ENCODE assay signal across 26 cellular contexts in the genomic region with DNA sequence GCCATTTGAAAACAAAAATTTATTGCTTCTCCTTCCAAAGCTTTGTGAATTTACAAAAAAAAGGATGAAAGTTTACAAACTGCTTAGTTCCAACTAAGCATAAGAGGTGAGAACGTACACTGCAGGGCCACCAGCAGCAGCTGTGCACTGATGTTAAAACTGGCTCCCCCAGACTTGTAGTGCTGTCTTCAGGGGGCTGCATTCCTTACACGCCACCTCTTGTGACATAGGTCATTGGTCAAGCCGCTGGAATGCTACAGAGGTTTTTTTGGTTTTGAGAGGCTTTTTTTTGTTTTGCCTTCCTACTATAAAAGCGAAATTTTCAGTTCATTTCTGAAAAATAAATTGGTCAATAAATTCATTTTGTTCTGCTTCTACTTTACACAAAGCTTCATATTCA. TPM values are rescaled to one million over a fixed set of nuclear protein-coding genes. Genes with fewer than 3 reads are reported as not detected.
DNase-seq lines count a peak whose midpoint lies in the region; FAIRE-seq and TF ChIP-seq lines count a peak whose summit lies in the region.
"Had no signal": no experiment of that assay in that cellular context is flagged by ENCODE, and none has a peak within 500 bp of the region (broad histone marks: within the 10 kb centered on the region; RNA-seq: fewer than 3 reads in every experiment).

No MANE protein-coding gene starts in this region.

- H3K27ac ChIP-seq in HUES64 (ENCODE audit: low read depth, low read length) (peak overlapping the region; percentile 30; the same call in 1 of the 2 replicates), H1 (ENCODE audit: low read depth, low read length) (no peak overlapping the region)
- H3K27ac ChIP-seq: adrenal gland, suprapubic skin had no signal

- H2BK15ac ChIP-seq in H1 (ENCODE audit: low read length) = no peak overlapping the region

- no peak overlapping the region for H3K9ac ChIP-seq in HUES64 (ENCODE audit: low read depth, low read length)
- H3K9ac ChIP-seq in H1 (replicated peaks in 1 of 4; ENCODE audit: extremely low read depth in 1 of 4, low read depth in 3 of 4, low read length in 3 of 4) = no peak overlapping the region

- TF ChIP-seq RAD21 in H1 (IDR thresholded peaks at IDR 0.05 in 1 of 2, conservative IDR thresholded peaks at IDR 0.05 in 1 of 2; ENCODE audit: low read depth in 2 of 2, low read length in 2 of 2) = no peak

- no peak overlapping the region for H3K23ac ChIP-seq in H1 (ENCODE audit: insufficient read length)

- H3K18ac ChIP-seq in H1 (ENCODE audit: extremely low read depth, low read length) = no peak overlapping the region

- peaks cover 7 to 35% of the 10 kb centered on the region in 2 experiments; a peak in 3 of 4 replicates for H3K79me2 ChIP-seq in H1 (ENCODE audit: control insufficient read depth in 1 of 2, insufficient read depth in 2 of 2, low read length in 2 of 2)

- TF ChIP-seq CTCF in H1 (IDR thresholded peaks at IDR 0.05; ENCODE audit: control extremely low read depth in 1 of 3, insufficient read depth in 1 of 3, low read depth in 1 of 3, low read length in 3 of 3) = no peak

- H3K23me2 ChIP-seq in H1 (ENCODE audit: low read depth, low read length) = no peaks in the 10 kb centered on the region

- 0 out of 2 replicates have a peak, but pooled peaks cover 5% of the 10 kb centered on the region for H3K79me1 ChIP-seq in H1 (ENCODE audit: low read depth, low read length)

- H3K4ac ChIP-seq in H1 (replicated peaks; ENCODE audit: insufficient read length, low read depth, low read length) = no peak overlapping the region

- no peak overlapping the region for H3K4me2 ChIP-seq in H1 (ENCODE audit: insufficient read depth in 1 of 2, low read depth in 2 of 2, low read length in 2 of 2)

- H3K9me3 ChIP-seq in HUES64 (ENCODE audit: insufficient read depth, low read depth, low read length) (no peaks in the 10 kb centered on the region), H1 (ENCODE audit: insufficient read depth in 2 of 2, low read depth in 1 of 2, low read length in 1 of 2) (no peaks in the 10 kb centered on the region)
- H3K9me3 ChIP-seq: adrenal gland, MG63, suprapubic skin had no signal

- no peak overlapping the region for H4K91ac ChIP-seq in H1 (replicated peaks; ENCODE audit: insufficient read length, low read length)

- H3K27me3 ChIP-seq in HUES64 (ENCODE audit: insufficient read depth, low read length) (no peaks in the 10 kb centered on the region), H1 (replicated peaks in 1 of 4; ENCODE audit: control insufficient read depth in 3 of 4, extremely low read depth in 1 of 4, insufficient read depth in 3 of 4, low read length in 3 of 4) (no peaks in the 10 kb centered on the region)
- H3K27me3 ChIP-seq: adrenal gland, MG63, suprapubic skin had no signal

- no peak overlapping the region for H2BK20ac ChIP-seq in H1 (ENCODE audit: low read length)

- WGBS in HUES64 = 77% methylated on average over 3 of the region's 4 CpGs
- WGBS in H1 (ENCODE audit: extremely low coverage in 1 of 2, insufficient coverage in 1 of 2, insufficient read length in 1 of 2, insufficient replicate concordance in 2 of 2, low coverage in 1 of 2, low lambda C conversion rate in 2 of 2, missing lambda C conversion rate in 1 of 2), 2 experiments = 92% methylated on average over 4 of the region's 4 CpGs; no CpG with 5 or more reads in 1 of the 2 experiments

- no peak overlapping the region for H2BK5ac ChIP-seq in H1 (ENCODE audit: low read depth, low read length)

- peaks cover 10 to 15% of the 10 kb centered on the region in 2 experiments for H4K20me1 ChIP-seq in H1 (replicated peaks in 1 of 2; ENCODE audit: control insufficient read depth in 1 of 2, insufficient read depth in 2 of 2, low read length in 2 of 2)

- intact Hi-C loops in posterior vena cava (cut with DNase I) = no loop called here

- no peak overlapping the region for H3K4me3 ChIP-seq in HUES64 (ENCODE audit: low read length)
- no peak overlapping the region for H3K4me3 ChIP-seq in H1 (ENCODE audit: extremely low read depth in 1 of 4, insufficient read depth in 2 of 4, low read depth in 3 of 4, low read length in 4 of 4)
- H3K4me3 ChIP-seq: adrenal gland, lung, MG63, suprapubic skin had no signal

- H2AK5ac ChIP-seq in H1 (ENCODE audit: low read depth, low read length) = no peak overlapping the region

- no peak for TF ChIP-seq EP300 in H1 (IDR thresholded peaks at IDR 0.05; ENCODE audit: borderline replicate concordance in 1 of 2, low read depth in 2 of 2, low read length in 2 of 2)

- no peak overlapping the region for H4K5ac ChIP-seq in H1 (ENCODE audit: insufficient read length, low read depth, low read length)

- H2AFZ ChIP-seq in H1 (ENCODE audit: low read length) = no peak overlapping the region

- H3K36me3 ChIP-seq in HUES64 (ENCODE audit: insufficient read depth, low read length) (peaks cover 53% of the 10 kb centered on the region), H1 (ENCODE audit: control insufficient read depth in 2 of 4, insufficient read depth in 4 of 4, low read length in 3 of 4) (peaks cover 10 to 41% (median 32%) of the 10 kb centered on the region in 4 experiments)

- FAIRE-seq in H1 (lab: Jason Lieb, UNC) = no peak
- FAIRE-seq: bronchial epithelial cell, GM12891, keratinocyte had no signal

- DNase-seq in D341Med (ENCODE audit: low spot score) = peak; percentile 11
- DNase-seq in H1 (ENCODE audit: low read depth in 1 of 2, low spot score in 2 of 2) = no peak
- DNase-seq in posterior vena cava (ENCODE audit: low spot score) = peak; percentile 17
- DNase-seq in C1 segment of cervical spinal cord (lab: John Stamatoyannopoulos, UW) = no peak
- DNase-seq in NCI-H345 (lab: John Stamatoyannopoulos, UW) = no peak
- no peak for DNase-seq in activated CD4-positive, alpha-beta T cell treated with anti-CD3 and anti-CD28 coated beads, Interleukin-2, amount 50 U/mL, for 1 hour
- DNase-seq: activated CD4-positive, CD25-positive, alpha-beta regulatory T cell treated with anti-CD3 and anti-CD28 coated beads, Interleukin-2, amount 50 U/mL, for 72 hours; activated gamma-delta T cell; CD4-positive, alpha-beta T cell; dermis blood vessel endothelial cell; DMS53; foreskin melanocyte; H7; hypothalamus; MG63; NCI-H1436 treated with DMSO at 0.1 percent for 48 hours; NCI-H526; right cardiac atrium had no signal

- CTCF ChIA-PET in H1 (lab: Charles Lee; ENCODE audit: partially characterized antibody) = interaction anchor here (1.3 kb wide), 1 partner anchor 38 kb away, joined by 3 read pairs; no protein-coding TSS in a partner anchor

- H3K4me1 ChIP-seq in HUES64 (ENCODE audit: insufficient read depth, low read length) (peaks cover 7% of the 10 kb centered on the region; the same call in 1 of the 2 replicates), H1 (replicated peaks in 1 of 4; ENCODE audit: control insufficient read depth in 3 of 4, insufficient read depth in 4 of 4, low read length in 3 of 4) (peaks cover 0 to 3% (median 0%) of the 10 kb centered on the region in 4 experiments; a peak in 1 of 7 replicates)

- H4K8ac ChIP-seq in H1 (ENCODE audit: extremely low read depth, insufficient read depth, low read length) = no peak overlapping the region

- H2BK120ac ChIP-seq in H1 (replicated peaks; ENCODE audit: low read depth, low read length) = no peak overlapping the region

- no peak overlapping the region for H2BK12ac ChIP-seq in H1 (ENCODE audit: low read depth, low read length)

- H3K56ac ChIP-seq in H1 (replicated peaks; ENCODE audit: insufficient read length, low read depth, low read length) = no peak overlapping the region

- TF ChIP-seq POLR2A in H1 (IDR thresholded peaks at IDR 0.05; ENCODE audit: control extremely low read depth in 1 of 2, low read depth in 2 of 2, low read length in 2 of 2) = peak; percentile 0 to 4; a peak in 1 of 3 replicates

- H3K14ac ChIP-seq in H1 (ENCODE audit: insufficient read length) = no peak overlapping the region

- POLR2A ChIA-PET in H1 (lab: Charles Lee; ENCODE audit: partially characterized antibody) = interaction anchor here (1.0 to 1.9 kb wide), 3 partner anchors 9 to 76 kb away, joined by 3 to 11 read pairs (median 5); a partner anchor contains a TSS

RNA-seq across cellular contexts. Expression of a gene that starts 6.9 kb away (rescaled TPM):
- polyA plus RNA-seq in HUES64 (2013, experiment 1 of 2) = 18.5 TPM
- polyA plus RNA-seq in HUES64 (2013, experiment 2 of 2) = 20.2 TPM
- 19.3 and 21.0 TPM in 2 replicates for total RNA-seq in H1 (2021; fragmentation: NEBNext Ultra II Directional; extraction: Animal tissue kit (Norgen Biotek cat#: 25700))
- 9.0 and 11.7 TPM in 2 replicates for polyA plus RNA-seq in H1 (2011; rRNA removed)
- polyA plus RNA-seq in H1 (2011; cell fraction: cytosol; rRNA removed) = 17.1 TPM
- polyA plus RNA-seq in H1 (2011; cell fraction: nucleus; rRNA removed) = 14.9 TPM
- polyA plus RNA-seq in H1 (2012, experiment 1 of 2) = 18.4 to 27.3 TPM (median 19.8 TPM) in 4 replicates
- 12.6 TPM for polyA plus RNA-seq in H1 (2012, experiment 2 of 2)
- polyA plus RNA-seq in H1 (2013, experiment 1 of 2) = 16.7 TPM
- polyA plus RNA-seq in H1 (2013, experiment 2 of 2) = 17.0 TPM
- 7.5 and 12.2 TPM in 2 replicates for polyA minus RNA-seq in H1 (2011; rRNA and poly(A)+ RNA removed)
- polyA minus RNA-seq in H1 (2011; cell fraction: cytosol; rRNA and poly(A)+ RNA removed) = 6.0 TPM
- polyA minus RNA-seq in H1 (2011; cell fraction: nucleus; rRNA and poly(A)+ RNA removed) = 8.3 TPM
- total RNA-seq in posterior vena cava = 10 to 100 TPM; 28.3 to 34.9 TPM

RNA-seq across cellular contexts. Expression of a gene that starts 7.2 kb away (rescaled TPM):
- polyA plus RNA-seq in HUES64 (2013, experiment 1 of 2) = 9.3 TPM
- 12.1 TPM for polyA plus RNA-seq in HUES64 (2013, experiment 2 of 2)
- 19.5 and 22.8 TPM in 2 replicates for total RNA-seq in H1 (2021; fragmentation: NEBNext Ultra II Directional; extraction: Animal tissue kit (Norgen Biotek cat#: 25700))
- polyA plus RNA-seq in H1 (2011; rRNA removed) = 16.9 and 19.9 TPM in 2 replicates
- polyA plus RNA-seq in H1 (2011; cell fraction: cytosol; rRNA removed) = 12.2 TPM
- 34.8 TPM for polyA plus RNA-seq in H1 (2011; cell fraction: nucleus; rRNA removed)
- 10.7 to 11.7 TPM (median 11.0 TPM) in 4 replicates for polyA plus RNA-seq in H1 (2012, experiment 1 of 2)
- polyA plus RNA-seq in H1 (2012, experiment 2 of 2) = 8.7 TPM
- polyA plus RNA-seq in H1 (2013, experiment 1 of 2) = 10.8 TPM
- 10.3 TPM for polyA plus RNA-seq in H1 (2013, experiment 2 of 2)
- polyA minus RNA-seq in H1 (2011; rRNA and poly(A)+ RNA removed) = 20.2 and 20.8 TPM in 2 replicates
- polyA minus RNA-seq in H1 (2011; cell fraction: cytosol; rRNA and poly(A)+ RNA removed) = 21.7 TPM
- 14.0 TPM for polyA minus RNA-seq in H1 (2011; cell fraction: nucleus; rRNA and poly(A)+ RNA removed)
- 10 to 100 TPM; 39.7 to 45.9 TPM for total RNA-seq in posterior vena cava

RNA-seq across cellular contexts. Expression of a gene that starts 9.3 kb away (rescaled TPM):
- 115 TPM for polyA plus RNA-seq in HUES64 (2013, experiment 1 of 2)
- 122 TPM for polyA plus RNA-seq in HUES64 (2013, experiment 2 of 2)
- total RNA-seq in H1 (2021; fragmentation: NEBNext Ultra II Directional; extraction: Animal tissue kit (Norgen Biotek cat#: 25700)) = 130 and 136 TPM in 2 replicates
- 70.0 and 126 TPM in 2 replicates for polyA plus RNA-seq in H1 (2011; rRNA removed)
- 74.6 TPM for polyA plus RNA-seq in H1 (2011; cell fraction: cytosol; rRNA removed)
- 61.1 TPM for polyA plus RNA-seq in H1 (2011; cell fraction: nucleus; rRNA removed)
- 77.6 to 145 TPM (median 95.7 TPM) in 4 replicates for polyA plus RNA-seq in H1 (2012, experiment 1 of 2)
- polyA plus RNA-seq in H1 (2012, experiment 2 of 2) = 32.8 TPM
- polyA plus RNA-seq in H1 (2013, experiment 1 of 2) = 636 TPM
- polyA plus RNA-seq in H1 (2013, experiment 2 of 2) = 785 TPM
- 125 and 167 TPM in 2 replicates for polyA minus RNA-seq in H1 (2011; rRNA and poly(A)+ RNA removed)
- 68.6 TPM for polyA minus RNA-seq in H1 (2011; cell fraction: cytosol; rRNA and poly(A)+ RNA removed)
- polyA minus RNA-seq in H1 (2011; cell fraction: nucleus; rRNA and poly(A)+ RNA removed) = 48.6 TPM
- 1 to 10 TPM; 2.7 to 4.3 TPM for total RNA-seq in posterior vena cava

RNA-seq across cellular contexts. Expression of a gene that starts 29.0 kb away (rescaled TPM):
- polyA plus RNA-seq in HUES64 (2013, experiment 1 of 2) = 54.3 TPM
- polyA plus RNA-seq in HUES64 (2013, experiment 2 of 2) = 51.4 TPM
- total RNA-seq in H1 (2021; fragmentation: NEBNext Ultra II Directional; extraction: Animal tissue kit (Norgen Biotek cat#: 25700)) = 74.0 and 75.3 TPM in 2 replicates
- 76.1 and 92.3 TPM in 2 replicates for polyA plus RNA-seq in H1 (2011; rRNA removed)
- 73.8 TPM for polyA plus RNA-seq in H1 (2011; cell fraction: cytosol; rRNA removed)
- polyA plus RNA-seq in H1 (2011; cell fraction: nucleus; rRNA removed) = 73.2 TPM
- polyA plus RNA-seq in H1 (2012, experiment 1 of 2) = 70.2 to 81.0 TPM (median 78.6 TPM) in 4 replicates
- 90.8 TPM for polyA plus RNA-seq in H1 (2012, experiment 2 of 2)
- 54.0 TPM for polyA plus RNA-seq in H1 (2013, experiment 1 of 2)
- 54.4 TPM for polyA plus RNA-seq in H1 (2013, experiment 2 of 2)
- 64.2 and 65.9 TPM in 2 replicates for polyA minus RNA-seq in H1 (2011; rRNA and poly(A)+ RNA removed)
- 35.7 TPM for polyA minus RNA-seq in H1 (2011; cell fraction: cytosol; rRNA and poly(A)+ RNA removed)
- 29.5 TPM for polyA minus RNA-seq in H1 (2011; cell fraction: nucleus; rRNA and poly(A)+ RNA removed)
- 10 to 100 TPM; 53.5 to 54.4 TPM for total RNA-seq in posterior vena cava

RNA-seq across cellular contexts. Expression of a gene that starts 36.7 kb away (rescaled TPM):
- not detected for polyA plus RNA-seq in HUES64 (2013, experiment 1 of 2)
- not detected for polyA plus RNA-seq in HUES64 (2013, experiment 2 of 2)
- total RNA-seq in H1 (2021; fragmentation: NEBNext Ultra II Directional; extraction: Animal tissue kit (Norgen Biotek cat#: 25700)) = not detected in 2 replicates
- polyA plus RNA-seq in H1 (2011; rRNA removed) = not detected in 2 replicates
- not detected for polyA plus RNA-seq in H1 (2011; cell fraction: cytosol; rRNA removed)
- polyA plus RNA-seq in H1 (2011; cell fraction: nucleus; rRNA removed) = not detected
- not detected in 4 replicates for polyA plus RNA-seq in H1 (2012, experiment 1 of 2)
- not detected for polyA plus RNA-seq in H1 (2012, experiment 2 of 2)
- not detected for polyA plus RNA-seq in H1 (2013, experiment 1 of 2)
- not detected for polyA plus RNA-seq in H1 (2013, experiment 2 of 2)
- not detected in 2 replicates for polyA minus RNA-seq in H1 (2011; rRNA and poly(A)+ RNA removed)
- not detected for polyA minus RNA-seq in H1 (2011; cell fraction: cytosol; rRNA and poly(A)+ RNA removed)
- polyA minus RNA-seq in H1 (2011; cell fraction: nucleus; rRNA and poly(A)+ RNA removed) = not detected
- not detected for total RNA-seq in posterior vena cava
- total RNA-seq: adrenal gland; bronchial epithelial cell; CD4-positive, alpha-beta T cell; dermis blood vessel endothelial cell; H7; lung; omental fat pad; right cardiac atrium; suprapubic skin had no signal
- polyA plus RNA-seq: adrenal gland, keratinocyte, lung, right cardiac atrium had no signal

Comparison
In these comparisons a context has a peak if more than half of its experiments do, and no peak if none do; other contexts are left out.
1. DNase-seq: peak in D341Med (single experiment) and posterior vena cava (single experiment); none in H1 (0 of 2), C1 segment of cervical spinal cord (0 of 14), NCI-H345 (single experiment) and activated CD4-positive, alpha-beta T cell treated with anti-CD3 and anti-CD28 coated beads, Interleukin-2, amount 50 U/mL, for 1 hour (single experiment).
2. RNA of a gene that starts 9.3 kb away (total RNA-seq): 130 to 136 TPM in H1; 2.7 to 4.3 TPM in posterior vena cava; every median in the first group is over 10 times any median in the second.